In the genomic region with DNA sequence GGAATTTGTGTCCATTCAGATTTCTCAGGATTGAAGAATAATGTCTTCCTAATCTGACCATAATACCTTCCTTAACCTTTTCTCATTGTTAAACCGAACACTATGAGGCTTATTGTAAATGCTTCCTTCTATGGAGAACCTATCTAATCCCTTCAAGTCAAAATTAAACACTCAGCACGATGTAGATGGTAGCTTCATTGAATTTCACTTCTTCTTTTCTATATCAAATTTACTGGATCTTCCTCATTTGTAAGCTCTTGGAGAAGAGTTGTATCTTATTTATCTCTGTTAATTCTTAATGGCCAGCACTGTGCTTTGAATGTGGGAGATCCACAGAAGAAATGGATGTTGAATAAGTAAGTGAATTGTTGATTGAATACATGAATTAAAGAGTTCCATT, we compare ENCODE assay signal across 1 cellular context.
TF ChIP-seq lines count a peak whose summit lies in the region.

No MANE protein-coding gene starts in this region.

TF ChIP-seq in K562, 482 proteins besides CTCF, POLR2A, EP300 and RAD21 (continued from another document):
- TF ChIP-seq, protein P1, sequence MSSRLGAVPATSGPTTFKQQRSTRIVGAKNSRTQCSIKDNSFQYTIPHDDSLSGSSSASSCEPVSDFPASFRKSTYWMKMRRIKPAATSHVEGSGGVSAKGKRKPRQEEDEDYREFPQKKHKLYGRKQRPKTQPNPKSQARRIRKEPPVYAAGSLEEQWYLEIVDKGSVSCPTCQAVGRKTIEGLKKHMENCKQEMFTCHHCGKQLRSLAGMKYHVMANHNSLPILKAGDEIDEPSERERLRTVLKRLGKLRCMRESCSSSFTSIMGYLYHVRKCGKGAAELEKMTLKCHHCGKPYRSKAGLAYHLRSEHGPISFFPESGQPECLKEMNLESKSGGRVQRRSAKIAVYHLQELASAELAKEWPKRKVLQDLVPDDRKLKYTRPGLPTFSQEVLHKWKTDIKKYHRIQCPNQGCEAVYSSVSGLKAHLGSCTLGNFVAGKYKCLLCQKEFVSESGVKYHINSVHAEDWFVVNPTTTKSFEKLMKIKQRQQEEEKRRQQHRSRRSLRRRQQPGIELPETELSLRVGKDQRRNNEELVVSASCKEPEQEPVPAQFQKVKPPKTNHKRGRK (tag; IDR thresholded peaks at IDR 0.05), result no peak
- TF ChIP-seq ZNF57 (CRISPR knock-in tag; IDR thresholded peaks at IDR 0.05) (no peak), HMG20B (CRISPR knock-in tag; IDR thresholded peaks at IDR 0.05) (no peak), ZNF717 (CRISPR knock-in tag; IDR thresholded peaks at IDR 0.05) (no peak), ELF1 (tag; IDR thresholded peaks at IDR 0.05) (no peak)
- TF ChIP-seq, protein P2, sequence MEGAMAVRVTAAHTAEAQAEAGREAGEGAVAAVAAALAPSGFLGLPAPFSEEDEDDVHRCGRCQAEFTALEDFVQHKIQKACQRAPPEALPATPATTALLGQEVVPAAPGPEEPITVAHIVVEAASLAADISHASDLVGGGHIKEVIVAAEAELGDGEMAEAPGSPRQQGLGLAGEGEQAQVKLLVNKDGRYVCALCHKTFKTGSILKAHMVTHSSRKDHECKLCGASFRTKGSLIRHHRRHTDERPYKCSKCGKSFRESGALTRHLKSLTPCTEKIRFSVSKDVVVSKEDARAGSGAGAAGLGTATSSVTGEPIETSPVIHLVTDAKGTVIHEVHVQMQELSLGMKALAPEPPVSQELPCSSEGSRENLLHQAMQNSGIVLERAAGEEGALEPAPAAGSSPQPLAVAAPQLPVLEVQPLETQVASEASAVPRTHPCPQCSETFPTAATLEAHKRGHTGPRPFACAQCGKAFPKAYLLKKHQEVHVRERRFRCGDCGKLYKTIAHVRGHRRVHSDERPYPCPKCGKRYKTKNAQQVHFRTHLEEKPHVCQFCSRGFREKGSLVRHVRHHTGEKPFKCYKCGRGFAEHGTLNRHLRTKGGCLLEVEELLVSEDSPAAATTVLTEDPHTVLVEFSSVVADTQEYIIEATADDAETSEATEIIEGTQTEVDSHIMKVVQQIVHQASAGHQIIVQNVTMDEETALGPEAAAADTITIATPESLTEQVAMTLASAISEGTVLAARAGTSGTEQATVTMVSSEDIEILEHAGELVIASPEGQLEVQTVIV (CRISPR knock-in tag; IDR thresholded peaks at IDR 0.05; ENCODE audit: borderline replicate concordance), result no peak
